Comparison of ENCODE assay signal across 8 cellular contexts in genomic region chr3:71062920-71063767, GRCh38.
DNase-seq lines count a peak whose midpoint lies in the region; ATAC-seq lines count a peak whose summit lies in the region.

No MANE protein-coding gene starts in this region.

- H3K9me3 ChIP-seq in muscle layer of colon (ENCODE audit: low read length): no peaks in the 10 kb centered on the region

- peak overlapping the region; percentile 99 for H3K27ac ChIP-seq in muscle layer of colon (ENCODE audit: low read depth, low read length)

- DNase-seq in CD1c-positive myeloid dendritic cell (ENCODE audit: extremely low spot score): peak; percentile 31
- DNase-seq in NCI-H1417 (lab: John Stamatoyannopoulos, UW): peak; percentile 19 to 92 (median 55)
- DNase-seq in dermis blood vessel endothelial cell: peak; percentile 71
- no peak for DNase-seq in NCI-H510A treated with DMSO at 0.1 percent for 48 hours (lab: John Stamatoyannopoulos, UW)
- DNase-seq in NCI-H1436 treated with DMSO at 0.1 percent for 48 hours (lab: John Stamatoyannopoulos, UW): no peak
- DNase-seq in NCI-H524 treated with DMSO at 0.1 percent for 48 hours (lab: John Stamatoyannopoulos, UW): no peak

- H3K4me3 ChIP-seq in muscle layer of colon (ENCODE audit: low read depth in 1 of 2, low read length in 2 of 2): peak overlapping the region; percentile 76 to 97

- H3K4me1 ChIP-seq in muscle layer of colon (ENCODE audit: insufficient read depth, low read length): peaks cover 63% of the 10 kb centered on the region

- peak overlapping the region; percentile 95 for H3K9ac ChIP-seq in muscle layer of colon (ENCODE audit: low read length)

- ATAC-seq in GM19372 (IDR thresholded peaks at IDR 0.05; ENCODE audit: low read depth, unreplicated experiment): peak; percentile 26

- H3K27me3 ChIP-seq in muscle layer of colon (ENCODE audit: control insufficient read depth in 1 of 2, insufficient read depth in 2 of 2, low read length in 2 of 2): no peaks in the 10 kb centered on the region

- no peaks in the 10 kb centered on the region for H3K36me3 ChIP-seq in muscle layer of colon (ENCODE audit: insufficient read depth, low read length)

Comparison
In these comparisons a context has a peak if more than half of its experiments do, and no peak if none do; other contexts are left out.
1. DNase-seq: peak in CD1c-positive myeloid dendritic cell (single experiment), NCI-H1417 (3 of 3) and dermis blood vessel endothelial cell (single experiment); none in NCI-H510A treated with DMSO at 0.1 percent for 48 hours (single experiment), NCI-H1436 treated with DMSO at 0.1 percent for 48 hours (single experiment) and NCI-H524 treated with DMSO at 0.1 percent for 48 hours (single experiment).